ENCODE assay signal across 1 cellular context in genomic region chr11:118398797-118399564, GRCh38.
TF ChIP-seq lines count a peak whose summit lies in the region.

No MANE protein-coding gene starts in this region.

TF ChIP-seq in WTC11, 78 proteins besides CTCF, POLR2A, EP300 and RAD21 (continued from another document):
- TF ChIP-seq, protein P1, sequence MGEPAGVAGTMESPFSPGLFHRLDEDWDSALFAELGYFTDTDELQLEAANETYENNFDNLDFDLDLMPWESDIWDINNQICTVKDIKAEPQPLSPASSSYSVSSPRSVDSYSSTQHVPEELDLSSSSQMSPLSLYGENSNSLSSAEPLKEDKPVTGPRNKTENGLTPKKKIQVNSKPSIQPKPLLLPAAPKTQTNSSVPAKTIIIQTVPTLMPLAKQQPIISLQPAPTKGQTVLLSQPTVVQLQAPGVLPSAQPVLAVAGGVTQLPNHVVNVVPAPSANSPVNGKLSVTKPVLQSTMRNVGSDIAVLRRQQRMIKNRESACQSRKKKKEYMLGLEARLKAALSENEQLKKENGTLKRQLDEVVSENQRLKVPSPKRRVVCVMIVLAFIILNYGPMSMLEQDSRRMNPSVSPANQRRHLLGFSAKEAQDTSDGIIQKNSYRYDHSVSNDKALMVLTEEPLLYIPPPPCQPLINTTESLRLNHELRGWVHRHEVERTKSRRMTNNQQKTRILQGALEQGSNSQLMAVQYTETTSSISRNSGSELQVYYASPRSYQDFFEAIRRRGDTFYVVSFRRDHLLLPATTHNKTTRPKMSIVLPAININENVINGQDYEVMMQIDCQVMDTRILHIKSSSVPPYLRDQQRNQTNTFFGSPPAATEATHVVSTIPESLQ (CRISPR knock-in tag; IDR thresholded peaks at IDR 0.05), result no peak
- TF ChIP-seq, protein P2, sequence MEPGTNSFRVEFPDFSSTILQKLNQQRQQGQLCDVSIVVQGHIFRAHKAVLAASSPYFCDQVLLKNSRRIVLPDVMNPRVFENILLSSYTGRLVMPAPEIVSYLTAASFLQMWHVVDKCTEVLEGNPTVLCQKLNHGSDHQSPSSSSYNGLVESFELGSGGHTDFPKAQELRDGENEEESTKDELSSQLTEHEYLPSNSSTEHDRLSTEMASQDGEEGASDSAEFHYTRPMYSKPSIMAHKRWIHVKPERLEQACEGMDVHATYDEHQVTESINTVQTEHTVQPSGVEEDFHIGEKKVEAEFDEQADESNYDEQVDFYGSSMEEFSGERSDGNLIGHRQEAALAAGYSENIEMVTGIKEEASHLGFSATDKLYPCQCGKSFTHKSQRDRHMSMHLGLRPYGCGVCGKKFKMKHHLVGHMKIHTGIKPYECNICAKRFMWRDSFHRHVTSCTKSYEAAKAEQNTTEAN (CRISPR knock-in tag; IDR thresholded peaks at IDR 0.05), result no peak
- no peak for TF ChIP-seq RORB (CRISPR knock-in tag; IDR thresholded peaks at IDR 0.05)
